Comparison of ENCODE assay signal across 7 cellular contexts in the genomic region with DNA sequence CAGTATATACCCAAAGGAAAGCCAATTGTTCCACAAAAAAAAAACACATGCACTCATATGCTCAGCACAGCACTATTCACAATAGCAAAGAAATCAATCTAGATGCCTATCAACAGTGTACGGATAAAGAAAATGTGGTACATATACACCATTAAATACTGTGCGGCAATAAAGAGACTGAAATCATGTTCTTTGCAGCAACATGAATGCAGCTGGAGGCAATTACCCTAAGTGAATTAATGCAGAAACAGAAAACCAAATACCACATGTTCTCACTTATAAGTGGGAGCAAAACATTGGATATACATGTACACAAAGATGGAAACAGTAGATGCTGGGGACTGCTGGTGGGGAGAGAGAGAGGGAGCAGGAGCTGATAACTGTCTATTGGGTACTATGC.
"Had no signal": no experiment of that assay in that cellular context is flagged by ENCODE, and none has a peak within 500 bp of the region (broad histone marks: within the 10 kb centered on the region; RNA-seq: fewer than 3 reads in every experiment).

No MANE protein-coding gene starts in this region.

- FAIRE-seq: H1, H54, HepG2 had no signal

- H3K4me3 ChIP-seq: GM23338 had no signal

- ATAC-seq: GM23338, HepG2 had no signal

- DNase-seq: H9, HCEC 1CT had no signal

- H3K27ac ChIP-seq: HL-60 had no signal
